In genomic region chr14:91367173-91368171, GRCh38 we compare ENCODE assay signal across 8 cellular contexts. TPM values are rescaled to one million over a fixed set of nuclear protein-coding genes. Genes with fewer than 3 reads are reported as not detected.
DNase-seq lines count a peak whose midpoint lies in the region; ATAC-seq and TF ChIP-seq lines count a peak whose summit lies in the region.

No MANE protein-coding gene starts in this region.

- ATAC-seq in GM19455 (IDR thresholded peaks at IDR 0.05; ENCODE audit: unreplicated experiment) (peak; percentile 70), HG03460 (IDR thresholded peaks at IDR 0.05; ENCODE audit: unreplicated experiment) (peak; percentile 68)
- ATAC-seq in stimulated activated naive B cell treated with anti-CD40 and anti-IgM and Interleukin-4, amounts not matched to agents 10 μg/mL and 1 μg/mL and 100 μg/mL, for 72 hours (replicated peaks), result peak; percentile 71 to 79

- no peak for TF ChIP-seq POLR2A in thyroid gland (IDR thresholded peaks at IDR 0.05)

- H3K27ac ChIP-seq in thyroid gland, result no peak overlapping the region

- H3K4me3 ChIP-seq in GM06990 (replicated peaks; ENCODE audit: low read depth, low read length) (peak overlapping the region; percentile 22; the same call in 1 of the 2 replicates), thyroid gland (replicated peaks in 1 of 3) (no peak overlapping the region)

- no peaks in the 10 kb centered on the region; the same call in none of the 2 replicates for H3K36me3 ChIP-seq in GM06990 (ENCODE audit: control insufficient read depth, insufficient read depth, low read length)
- H3K36me3 ChIP-seq in thyroid gland, result no peaks in the 10 kb centered on the region

- TF ChIP-seq CTCF in GM06990 (IDR thresholded peaks at IDR 0.05; ENCODE audit: insufficient read depth, low read length, poor library complexity, severe bottlenecking) (no peak), thyroid gland (IDR thresholded peaks at IDR 0.05) (no peak)

- peaks cover 8 to 16% of the 10 kb centered on the region in 2 donors for H3K36me3 Mint-ChIP-seq in stimulated activated naive B cell treated with anti-CD40 and anti-IgM and Interleukin-4, amounts not matched to agents 10 μg/mL and 1 μg/mL and 100 μg/mL, for 72 hours

- no peaks in the 10 kb centered on the region for H3K27me3 Mint-ChIP-seq in stimulated activated naive B cell treated with anti-CD40 and anti-IgM and Interleukin-4, amounts not matched to agents 10 μg/mL and 1 μg/mL and 100 μg/mL, for 72 hours

- WGBS in thyroid gland, 2 donors, result 79 to 85% methylated on average over 22 of the region's 22 CpGs

- no peaks in the 10 kb centered on the region for H3K4me1 ChIP-seq in thyroid gland

- intact Hi-C loops in thyroid gland (cut with DNase I), result no loop called here

- H3K27me3 ChIP-seq in GM06990 (replicated peaks; ENCODE audit: control insufficient read depth, insufficient read depth, low read length) (no peaks in the 10 kb centered on the region), thyroid gland (no peaks in the 10 kb centered on the region)

- peak overlapping the region; percentile 74 to 77 for H3K4me3 Mint-ChIP-seq in stimulated activated naive B cell treated with anti-CD40 and anti-IgM and Interleukin-4, amounts not matched to agents 10 μg/mL and 1 μg/mL and 100 μg/mL, for 72 hours

- peaks cover 57 to 88% of the 10 kb centered on the region in 2 donors for H3K4me1 Mint-ChIP-seq in stimulated activated naive B cell treated with anti-CD40 and anti-IgM and Interleukin-4, amounts not matched to agents 10 μg/mL and 1 μg/mL and 100 μg/mL, for 72 hours

- DNase-seq in GM06990 (ENCODE audit: extremely low read depth, insufficient read length) (peak; percentile 76), T1000 (lab: John Stamatoyannopoulos, UW) (peak; percentile 16), Kasumi-1 (lab: John Stamatoyannopoulos, UW) (no peak), thyroid gland (no peak)
- peak; percentile 50 for DNase-seq in effector CD8-positive, alpha-beta T cell (lab: John Stamatoyannopoulos, UW)
- DNase-seq in stimulated activated naive B cell treated with anti-CD40 and anti-IgM and Interleukin-4, amounts not matched to agents 10 μg/mL and 1 μg/mL and 100 μg/mL, for 72 hours, result peak; percentile 85

- no peaks in the 10 kb centered on the region for H3K9me3 ChIP-seq in thyroid gland

- H3K9me3 Mint-ChIP-seq in stimulated activated naive B cell treated with anti-CD40 and anti-IgM and Interleukin-4, amounts not matched to agents 10 μg/mL and 1 μg/mL and 100 μg/mL, for 72 hours, result no peaks in the 10 kb centered on the region

- H3K27ac Mint-ChIP-seq in stimulated activated naive B cell treated with anti-CD40 and anti-IgM and Interleukin-4, amounts not matched to agents 10 μg/mL and 1 μg/mL and 100 μg/mL, for 72 hours, result peak overlapping the region; percentile 96

RNA-seq across cellular contexts. Expression of gene CCDC88C, which starts 50.1 kb away (rescaled TPM):
- 1 to 10 TPM; 3.0 to 6.3 (median 5.8) TPM for total RNA-seq in thyroid gland

Comparison
In these comparisons a context has a peak if more than half of its experiments do, and no peak if none do; other contexts are left out.
1. DNase-seq: peak in GM06990 (single experiment), T1000 (single experiment), effector CD8-positive, alpha-beta T cell (single experiment) and stimulated activated naive B cell treated with anti-CD40 and anti-IgM and Interleukin-4, amounts not matched to agents 10 μg/mL and 1 μg/mL and 100 μg/mL, for 72 hours (single experiment); none in Kasumi-1 (0 of 2) and thyroid gland (0 of 2).
2. Peak in every context shown above with its lines, with median percentiles within 50 percentile points of each other: ATAC-seq.